In the genomic region with DNA sequence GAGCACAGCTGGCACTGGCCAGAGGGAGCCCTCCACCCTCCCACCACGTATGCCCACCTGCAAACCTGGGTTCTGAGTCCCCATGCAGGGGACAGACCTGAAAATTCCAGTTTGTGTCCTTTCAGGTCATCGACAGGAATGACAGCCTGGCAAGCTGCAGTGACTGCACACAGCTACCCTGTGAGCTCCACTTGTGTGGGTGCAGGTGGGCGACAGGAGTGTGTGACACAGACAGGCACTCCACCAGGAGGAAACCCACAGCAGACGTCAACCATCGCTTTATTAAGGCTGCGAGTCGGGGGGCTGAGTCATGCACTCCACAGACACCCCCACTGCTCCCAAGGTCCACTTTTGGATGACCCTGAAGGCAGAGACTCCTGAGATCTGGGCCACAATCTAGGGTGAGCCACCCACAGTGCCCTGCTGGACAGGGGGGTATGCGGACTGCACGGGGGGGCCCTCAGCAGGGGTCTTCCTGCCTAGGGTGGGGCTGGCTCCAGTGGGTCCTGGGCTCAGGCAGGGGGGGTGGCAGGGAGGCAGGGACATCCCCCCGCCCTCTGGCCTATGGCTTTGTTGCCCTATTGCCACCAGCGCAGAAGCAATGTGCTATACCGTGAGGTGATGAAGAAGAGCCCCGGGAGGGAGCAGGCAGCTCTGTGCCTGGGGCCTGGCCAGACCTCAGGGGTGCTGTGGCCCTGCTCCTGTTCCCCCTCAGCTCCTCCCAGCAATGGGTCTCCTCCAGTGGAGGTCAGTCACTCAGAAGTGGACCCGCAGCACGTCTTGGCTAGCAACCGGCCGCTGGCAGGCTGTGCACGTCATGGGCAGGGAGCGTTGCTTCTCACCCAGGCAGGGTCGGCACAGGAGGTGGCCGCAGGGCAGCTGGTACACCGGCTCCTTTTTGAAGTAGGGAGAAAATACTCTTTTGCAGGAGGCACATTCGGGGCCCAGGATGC, we compare ENCODE assay signal across 1 cellular context.
TF ChIP-seq lines count a peak whose summit lies in the region.

No MANE protein-coding gene starts in this region.

TF ChIP-seq in HEK293, 187 proteins besides CTCF, POLR2A, EP300 and RAD21 (continued from another document):
- TF ChIP-seq, protein P1, sequence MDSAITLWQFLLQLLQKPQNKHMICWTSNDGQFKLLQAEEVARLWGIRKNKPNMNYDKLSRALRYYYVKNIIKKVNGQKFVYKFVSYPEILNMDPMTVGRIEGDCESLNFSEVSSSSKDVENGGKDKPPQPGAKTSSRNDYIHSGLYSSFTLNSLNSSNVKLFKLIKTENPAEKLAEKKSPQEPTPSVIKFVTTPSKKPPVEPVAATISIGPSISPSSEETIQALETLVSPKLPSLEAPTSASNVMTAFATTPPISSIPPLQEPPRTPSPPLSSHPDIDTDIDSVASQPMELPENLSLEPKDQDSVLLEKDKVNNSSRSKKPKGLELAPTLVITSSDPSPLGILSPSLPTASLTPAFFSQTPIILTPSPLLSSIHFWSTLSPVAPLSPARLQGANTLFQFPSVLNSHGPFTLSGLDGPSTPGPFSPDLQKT (IDR thresholded peaks at IDR 0.05; ENCODE audit: borderline replicate concordance, low read depth, low read length), result no peak
- no peak for TF ChIP-seq ZNF157 (tag by site-specific recombination; IDR thresholded peaks at IDR 0.05)
- TF ChIP-seq ZNF391 (tag by site-specific recombination; IDR thresholded peaks at IDR 0.05; ENCODE audit: borderline replicate concordance, low read depth), result no peak
- TF ChIP-seq ZNF423 (tag by site-specific recombination; IDR thresholded peaks at IDR 0.05), result no peak
- no peak for TF ChIP-seq ZNF433 (tag by site-specific recombination; IDR thresholded peaks at IDR 0.05; ENCODE audit: low read depth)
- TF ChIP-seq OSR2 (tag by site-specific recombination; IDR thresholded peaks at IDR 0.05), result no peak
- TF ChIP-seq ZSCAN23 (tag by site-specific recombination; IDR thresholded peaks at IDR 0.05), result no peak
